9 cellular contexts compared by ENCODE assay signal in genomic region chr2:209872675-209873074, GRCh38.
DNase-seq lines count a peak whose midpoint lies in the region; ATAC-seq, FAIRE-seq and TF ChIP-seq lines count a peak whose summit lies in the region.
"Had no signal": no experiment of that assay in that cellular context is flagged by ENCODE, and none has a peak within 500 bp of the region (broad histone marks: within the 10 kb centered on the region; RNA-seq: fewer than 3 reads in every experiment).

No MANE protein-coding gene starts in this region.

- H3K36me3 ChIP-seq in body of pancreas (replicated peaks in 1 of 2; ENCODE audit: insufficient read depth in 1 of 2, low read depth in 2 of 2) = no peaks in the 10 kb centered on the region

- ATAC-seq in Right ventricle myocardium inferior (no peak), body of pancreas (peak; percentile 30)

- no peaks in the 10 kb centered on the region for H3K9me3 ChIP-seq in body of pancreas

- no peaks in the 10 kb centered on the region for H3K4me1 ChIP-seq in body of pancreas

- intact Hi-C loops in Right ventricle myocardium inferior (cut with DNase I) (no loop called here), cardiac septum (cut with DNase I) (no loop called here), body of pancreas (cut with DNase I) (no loop called here)

- H3K27me3 ChIP-seq in body of pancreas = no peaks in the 10 kb centered on the region

- 68 to 70% methylated on average over 9 of the region's 9 CpGs for WGBS in body of pancreas, 2 donors

- no peak for TF ChIP-seq CTCF in body of pancreas (IDR thresholded peaks at IDR 0.05)

- no peak for TF ChIP-seq POLR2A in body of pancreas (IDR thresholded peaks at IDR 0.05)

- FAIRE-seq in urothelium cell line (lab: Jason Lieb, UNC) = peak; percentile 30
- FAIRE-seq: A204.1 had no signal

- DNase-seq in Right ventricle myocardium inferior (ENCODE audit: missing footprints) (peak; percentile 74), cardiac septum (ENCODE audit: low spot score) (no peak), body of pancreas (peak; percentile 22 to 34 (median 30)), iPS DF 4.7 (ENCODE audit: extremely low read depth, low spot score) (peak; percentile 22), urothelium cell line (ENCODE audit: low spot score) (peak; percentile 83), AG08395 (ENCODE audit: low spot score) (no peak)
- DNase-seq in activated CD4-positive, alpha-beta T cell treated with anti-CD3 and anti-CD28 coated beads, Interleukin-2, amount 50 U/mL, for 4 hours = no peak
- DNase-seq in stimulated activated CD4-positive, alpha-beta T cell treated with anti-CD3 and anti-CD28 coated beads, Interleukin-2, amount 100 ng/mL, for 24 hours = no peak

- no peak overlapping the region for H3K27ac ChIP-seq in body of pancreas

- no peak overlapping the region for H3K4me3 ChIP-seq in body of pancreas

Comparison
In these comparisons a context has a peak if more than half of its experiments do, and no peak if none do; other contexts are left out.
1. DNase-seq: peak in Right ventricle myocardium inferior (single experiment), body of pancreas (4 of 4), iPS DF 4.7 (single experiment) and urothelium cell line (single experiment); none in cardiac septum (single experiment), activated CD4-positive, alpha-beta T cell treated with anti-CD3 and anti-CD28 coated beads, Interleukin-2, amount 50 U/mL, for 4 hours (0 of 2), stimulated activated CD4-positive, alpha-beta T cell treated with anti-CD3 and anti-CD28 coated beads, Interleukin-2, amount 100 ng/mL, for 24 hours (0 of 2) and AG08395 (single experiment).